Comparison of ENCODE assay signal across 21 cellular contexts in the genomic region with DNA sequence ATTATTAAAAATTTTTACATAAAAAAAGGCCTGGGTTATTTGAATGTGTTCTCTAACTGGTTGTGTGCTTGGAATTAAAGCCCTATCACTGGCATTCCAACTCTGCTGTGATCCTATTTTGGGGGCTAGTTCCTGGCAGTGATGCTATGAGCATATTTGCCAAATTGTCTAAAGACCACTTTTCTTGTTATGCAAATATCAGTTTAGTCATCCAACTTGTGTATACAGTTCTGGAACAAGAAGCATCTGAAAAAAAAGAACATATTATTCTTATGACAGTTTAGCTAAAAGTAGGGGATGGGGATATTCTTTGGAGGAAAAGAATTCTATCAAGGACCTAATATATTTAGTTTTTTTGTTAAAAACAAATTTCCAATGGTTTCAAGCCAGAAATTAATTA.
"Had no signal": no experiment of that assay in that cellular context is flagged by ENCODE, and none has a peak within 500 bp of the region (broad histone marks: within the 10 kb centered on the region; RNA-seq: fewer than 3 reads in every experiment).

No MANE protein-coding gene starts in this region.

- H3K9ac ChIP-seq: SK-N-SH had no signal

- H3K27me3 ChIP-seq: MG63 had no signal

- H3K36me3 ChIP-seq: MG63 had no signal

- FAIRE-seq: RCC 7860 had no signal

- DNase-seq: Karpas-422, KG1, MG63, NCI-H1092, NCI-H1105 treated with DMSO at 0.1 percent for 48 hours, NCI-H1417 treated with DMSO at 0.1 percent for 48 hours, NCI-H146, NCI-H1694 treated with DMSO at 0.1 percent for 48 hours, NCI-H2029, NCI-H2081 treated with DMSO at 0.1 percent for 48 hours, NCI-H2171, NCI-H226, NCI-H446, NCI-H510A, NCI-H524 treated with DMSO at 0.1 percent for 48 hours, NCI-H69, NCI-H774, RPMI8226, SHP77, SK-N-SH had no signal

- H3K4me2 ChIP-seq: SK-N-SH had no signal

- H3K4me3 ChIP-seq: MG63 had no signal

- H3K9me3 ChIP-seq: MG63, SK-N-SH had no signal
